ENCODE assay signal across 12 cellular contexts in the genomic region with DNA sequence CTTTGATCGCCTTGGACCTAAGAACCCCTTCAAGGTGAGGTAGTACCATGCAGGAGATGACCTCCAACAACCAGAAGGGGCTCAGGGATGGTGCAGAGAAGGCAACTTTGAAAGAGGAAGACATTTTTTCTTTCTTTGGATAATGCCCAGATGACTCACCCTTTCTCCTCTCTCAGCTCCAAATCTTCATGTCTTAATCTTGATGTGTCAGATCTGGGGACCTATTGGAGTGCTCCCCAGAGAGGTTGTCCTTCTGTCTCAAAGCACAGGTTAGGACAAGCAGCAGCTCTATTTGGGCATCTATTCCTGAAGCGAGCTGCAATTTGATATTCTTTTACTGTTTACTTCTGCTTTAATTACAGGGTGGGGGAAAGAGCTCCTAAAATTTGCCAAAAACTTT.
DNase-seq lines count a peak whose midpoint lies in the region; ATAC-seq and TF ChIP-seq lines count a peak whose summit lies in the region.
"Had no signal": no experiment of that assay in that cellular context is flagged by ENCODE, and none has a peak within 500 bp of the region (broad histone marks: within the 10 kb centered on the region; RNA-seq: fewer than 3 reads in every experiment).

No MANE protein-coding gene starts in this region.

- no peaks in the 10 kb centered on the region for H3K4me1 ChIP-seq in GM23338 (ENCODE audit: insufficient read depth)

- no peaks in the 10 kb centered on the region for H3K27me3 ChIP-seq in GM23338 (ENCODE audit: insufficient read depth)
- H3K27me3 ChIP-seq: tibial nerve had no signal

- ATAC-seq in T-cell (replicated peaks in 1 of 4) (no peak), HG02885 (IDR thresholded peaks at IDR 0.05; ENCODE audit: poor library complexity, unreplicated experiment) (no peak), GM23338 (no peak)
- ATAC-seq: activated CD8-positive, alpha-beta memory T cell treated with anti-CD3 and anti-CD28 coated beads, Interleukin-2, amount 10 ng/mL, durations not matched to agents 7 days and 5 days had no signal

- no peaks in the 10 kb centered on the region for H3K79me2 ChIP-seq in GM23338 (replicated peaks; ENCODE audit: insufficient read depth)

- H3K4me3 ChIP-seq in fibroblast of pulmonary artery (replicated peaks; ENCODE audit: low read depth, low read length): no peak overlapping the region
- peak overlapping the region in 1 of 7 experiments; percentile 6 for H3K4me3 ChIP-seq in skin epidermis
- no peak overlapping the region for H3K4me3 ChIP-seq in GM23338

- no peaks in the 10 kb centered on the region for H3K36me3 Mint-ChIP-seq in T-cell
- peaks cover 5% of the 10 kb centered on the region; the same call in 1 of the 3 replicates for H3K36me3 Mint-ChIP-seq in GM23338 (ENCODE audit: low read depth)
- H3K36me3 Mint-ChIP-seq: activated CD8-positive, alpha-beta memory T cell treated with anti-CD3 and anti-CD28 coated beads, Interleukin-2, amount 10 ng/mL, durations not matched to agents 7 days and 5 days had no signal

- no peaks in the 10 kb centered on the region for H3K27me3 Mint-ChIP-seq in T-cell
- H3K27me3 Mint-ChIP-seq in GM23338 (ENCODE audit: insufficient read depth, low read depth, poor library complexity): no peaks in the 10 kb centered on the region

- no peak overlapping the region for H2AFZ ChIP-seq in GM23338

- 0 out of 2 replicates have a peak, but pooled peaks cover under 1% of the 10 kb centered on the region for H3K9me2 ChIP-seq in GM23338 (ENCODE audit: insufficient read depth)

- CTCF ChIA-PET in T-cell (lab: Charles Lee): no interaction called here

- H3K4me3 Mint-ChIP-seq in T-cell: peak overlapping the region in 2 of 3 donors; percentile 40 to 70
- no peak overlapping the region for H3K4me3 Mint-ChIP-seq in GM23338
- H3K4me3 Mint-ChIP-seq: activated CD8-positive, alpha-beta memory T cell treated with anti-CD3 and anti-CD28 coated beads, Interleukin-2, amount 10 ng/mL, durations not matched to agents 7 days and 5 days had no signal

- H3K9me3 Mint-ChIP-seq in T-cell (peaks cover 0 to 4% (median 0%) of the 10 kb centered on the region in 3 donors), GM23338 (peaks cover 3% of the 10 kb centered on the region; the same call in 2 of the 3 replicates)

- DNase-seq in M059J (ENCODE audit: low read depth) (peak; percentile 64), T-cell (no peak), fibroblast of pulmonary artery (ENCODE audit: low read depth) (peak; percentile 36), hippocampal formation (lab: John Stamatoyannopoulos, UW) (no peak), NCI-H128 (lab: John Stamatoyannopoulos, UW; ENCODE audit: unreplicated experiment) (no peak), GM23338 (ENCODE audit: low spot score) (no peak)
- DNase-seq: activated CD8-positive, alpha-beta memory T cell treated with anti-CD3 and anti-CD28 coated beads, Interleukin-2, amount 10 ng/mL, durations not matched to agents 7 days and 5 days; NCI-H526 treated with DMSO at 0.1 percent for 48 hours; posterior cingulate gyrus had no signal

- H3K4me1 Mint-ChIP-seq in T-cell (peaks cover 44 to 53% (median 52%) of the 10 kb centered on the region in 3 donors), GM23338 (peaks cover 3% of the 10 kb centered on the region; the same call in 2 of the 3 replicates)

- H4K20me1 ChIP-seq in GM23338 (replicated peaks; ENCODE audit: insufficient read depth): no peaks in the 10 kb centered on the region

- H3K27ac Mint-ChIP-seq in T-cell (peak overlapping the region; percentile 72 to 76), GM23338 (no peak overlapping the region)
- H3K27ac Mint-ChIP-seq: activated CD8-positive, alpha-beta memory T cell treated with anti-CD3 and anti-CD28 coated beads, Interleukin-2, amount 10 ng/mL, durations not matched to agents 7 days and 5 days had no signal

- no peaks in the 10 kb centered on the region for H3K36me3 ChIP-seq in GM23338 (ENCODE audit: insufficient read depth)
- H3K36me3 ChIP-seq: tibial nerve had no signal

- peak overlapping the region in 13 of 21 experiments; percentile 19 to 73 (median 65) for H3K27ac ChIP-seq in skin epidermis
- no peak overlapping the region for H3K27ac ChIP-seq in GM23338 (ENCODE audit: low read depth)

- H3K4me2 ChIP-seq in GM23338: no peak overlapping the region

- TF ChIP-seq CTCF in fibroblast of pulmonary artery (IDR thresholded peaks at IDR 0.05; ENCODE audit: low read length, missing control alignments) (no peak), GM23338 (conservative IDR thresholded peaks at IDR 0.05; ENCODE audit: low read depth in 2 of 2) (no peak)

- POLR2A ChIA-PET in T-cell (lab: Charles Lee): no interaction called here

- H3F3A ChIP-seq in GM23338 (replicated peaks; ENCODE audit: low read depth): no peaks in the 10 kb centered on the region

TF ChIP-seq in GM23338, 12 proteins besides CTCF, POLR2A, EP300 and RAD21 (continues in another document):
- TF ChIP-seq REST (IDR thresholded peaks at IDR 0.05; ENCODE audit: unreplicated experiment) (no peak), EZH2phosphoT487 (IDR thresholded peaks at IDR 0.05; ENCODE audit: unreplicated experiment) (no peak), JUNB (IDR thresholded peaks at IDR 0.05; ENCODE audit: unreplicated experiment) (no peak), ETS1 (IDR thresholded peaks at IDR 0.05) (no peak)

Comparison
In these comparisons a context has a peak if more than half of its experiments do, and no peak if none do; other contexts are left out.
1. DNase-seq: peak in M059J (single experiment) and fibroblast of pulmonary artery (single experiment); none in T-cell (0 of 34), hippocampal formation (0 of 2), NCI-H128 (single experiment) and GM23338 (single experiment).